In the genomic region with DNA sequence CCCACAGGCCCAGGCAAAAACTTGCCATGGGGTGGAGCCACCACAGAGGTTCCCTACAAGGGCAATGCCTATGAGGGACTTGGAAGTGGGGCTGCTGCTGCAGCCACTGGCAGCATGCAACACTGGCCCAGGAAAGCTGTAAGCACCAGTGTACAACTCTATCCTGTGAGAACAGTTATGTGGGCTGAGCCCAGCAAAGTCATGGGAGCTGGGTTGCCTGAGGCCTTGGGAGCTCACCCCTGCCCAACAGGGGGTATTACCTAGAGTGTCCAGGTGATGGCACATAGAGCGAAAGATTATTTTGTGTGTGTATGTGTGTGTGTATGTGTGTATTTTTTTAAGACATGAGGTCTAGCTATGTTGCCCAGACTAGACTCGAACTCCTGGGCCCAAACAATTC, we compare ENCODE assay signal across 15 cellular contexts. TPM values are rescaled to one million over a fixed set of nuclear protein-coding genes. Genes with fewer than 3 reads are reported as not detected.
DNase-seq lines count a peak whose midpoint lies in the region; ATAC-seq and TF ChIP-seq lines count a peak whose summit lies in the region.
"Had no signal": no experiment of that assay in that cellular context is flagged by ENCODE, and none has a peak within 500 bp of the region (broad histone marks: within the 10 kb centered on the region; RNA-seq: fewer than 3 reads in every experiment).

No MANE protein-coding gene starts in this region.

- in situ Hi-C loops in SK-MEL-5 (cut with HindIII; ENCODE audit: low pct_unique_long_range_greater_than_20kb, low sequenced_read_pairs), result no loop called here

- no peaks in the 10 kb centered on the region for H3K36me3 ChIP-seq in BE2C
- H3K36me3 ChIP-seq in upper lobe of right lung, result no peaks in the 10 kb centered on the region
- H3K36me3 ChIP-seq: HAP-1 had no signal

- no peaks in the 10 kb centered on the region for H3K27me3 ChIP-seq in BE2C
- H3K27me3 ChIP-seq in upper lobe of right lung, result no peaks in the 10 kb centered on the region
- H3K27me3 ChIP-seq: BLaER1 treated with 17β-estradiol and CSF1 and Interleukin-3, amounts not matched to agents 10 nM and 100 nM had no signal

- H3K36me3 Mint-ChIP-seq in osteocyte (ENCODE audit: unreplicated experiment), result peaks cover 7% of the 10 kb centered on the region
- H3K36me3 Mint-ChIP-seq: CD4-positive, CD25-positive, alpha-beta regulatory T cell had no signal

- H3K4me1 Mint-ChIP-seq in osteocyte (ENCODE audit: unreplicated experiment), result peaks cover 24% of the 10 kb centered on the region

- H3K9me3 ChIP-seq in BE2C, result no peaks in the 10 kb centered on the region
- no peaks in the 10 kb centered on the region for H3K9me3 ChIP-seq in upper lobe of right lung

- H3K27me3 Mint-ChIP-seq in osteocyte (ENCODE audit: unreplicated experiment), result no peaks in the 10 kb centered on the region

- H3K27ac ChIP-seq in upper lobe of right lung, result no peak overlapping the region
- H3K27ac ChIP-seq: BLaER1 treated with 17β-estradiol and CSF1 and Interleukin-3, amounts not matched to agents 10 nM and 100 nM; HL-60 had no signal

- TF ChIP-seq CTCF in BE2C (IDR thresholded peaks at IDR 0.05; ENCODE audit: low read depth, low read length) (0 out of 2 replicates have a peak, but pooled peaks have one; percentile 2), upper lobe of right lung (IDR thresholded peaks at IDR 0.05) (no peak), GM10248 (IDR thresholded peaks at IDR 0.05; ENCODE audit: control extremely low read depth, extremely low read depth, low read depth, missing control alignments) (no peak), GM20000 (IDR thresholded peaks at IDR 0.05; ENCODE audit: extremely low read depth, missing control alignments) (no peak), osteocyte (IDR thresholded peaks at IDR 0.05) (no peak)

- H3K4me3 ChIP-seq in BE2C (ENCODE audit: low read depth, low read length), result no peak overlapping the region
- no peak overlapping the region for H3K4me3 ChIP-seq in upper lobe of right lung
- H3K4me3 ChIP-seq: BLaER1 treated with 17β-estradiol and CSF1 and Interleukin-3, amounts not matched to agents 10 nM and 100 nM; HAP-1; K562 had no signal

- H3K4me1 ChIP-seq in BE2C, result no peaks in the 10 kb centered on the region; the same call in 1 of the 2 replicates
- H3K4me1 ChIP-seq in upper lobe of right lung, result no peaks in the 10 kb centered on the region

- no peak overlapping the region for H3K27ac Mint-ChIP-seq in osteocyte (ENCODE audit: unreplicated experiment)
- H3K27ac Mint-ChIP-seq: CD4-positive, CD25-positive, alpha-beta regulatory T cell had no signal

- DNase-seq in BE2C, result no peak
- peak; percentile 3 for DNase-seq in M059J (ENCODE audit: low read depth)
- peak; percentile 58 for DNase-seq in SK-MEL-5 (ENCODE audit: low read depth, low spot score)
- DNase-seq in upper lobe of right lung, result no peak
- DNase-seq in GM10248 (ENCODE audit: extremely low spot score), result no peak
- no peak for DNase-seq in GM20000 (ENCODE audit: low spot score)
- DNase-seq in osteocyte (ENCODE audit: extremely low spot score, unreplicated experiment), result no peak
- DNase-seq: 8988T; AML-193; CD4-positive, CD25-positive, alpha-beta regulatory T cell; GOT3 had no signal

- POLR2A ChIA-PET in GM10248 (lab: Yijun Ruan, JAX), result no interaction called here

- intact Hi-C loops in upper lobe of right lung (cut with DNase I), result no loop called here

- peaks cover 3% of the 10 kb centered on the region for H3K9me3 Mint-ChIP-seq in osteocyte (ENCODE audit: unreplicated experiment)

- H3K4me3 Mint-ChIP-seq in osteocyte (ENCODE audit: unreplicated experiment), result no peak overlapping the region
- H3K4me3 Mint-ChIP-seq: CD4-positive, CD25-positive, alpha-beta regulatory T cell had no signal

- peak; percentile 41 for ATAC-seq in upper lobe of right lung
- ATAC-seq: K562 had no signal

- CTCF ChIA-PET in GM10248 (lab: Yijun Ruan, JAX), result interaction anchor here (1.3 kb wide), 1 partner anchor 18 kb away, joined by 3 read pairs; no protein-coding TSS in a partner anchor

RNA-seq across cellular contexts. Expression of a gene that starts 57.0 kb away (rescaled TPM):
- polyA plus RNA-seq in BE2C (2012; ENCODE audit: insufficient read depth, insufficient read length, low read depth), result 18.6 TPM
- total RNA-seq in M059J (2014; rRNA removed; shearing (Covaris generic)), result 8.3 and 14.0 TPM in 2 replicates
- total RNA-seq in SK-MEL-5 (2014; rRNA removed; shearing (Covaris generic)), result 35.5 and 35.6 TPM in 2 replicates
- 17.7 and 38.9 TPM in 2 replicates for polyA plus RNA-seq in SK-MEL-5 (2015; cell fraction: cytosol; rRNA removed)
- polyA plus RNA-seq in SK-MEL-5 (2015; cell fraction: nucleus; rRNA removed), result 16.0 and 27.8 TPM in 2 replicates
- total RNA-seq in upper lobe of right lung (114 TPM), osteocyte (40.3 and 41.1 TPM in 2 replicates)

Comparison
In these comparisons a context has a peak if more than half of its experiments do, and no peak if none do; other contexts are left out.
1. DNase-seq: peak in M059J (single experiment) and SK-MEL-5 (single experiment); none in BE2C (single experiment), upper lobe of right lung (single experiment), GM10248 (single experiment), GM20000 (single experiment) and osteocyte (single experiment).